ENCODE assay signal across 11 cellular contexts in genomic region chr2:196944570-196944969, GRCh38. TPM values are rescaled to one million over a fixed set of nuclear protein-coding genes. Genes with fewer than 3 reads are reported as not detected.
DNase-seq lines count a peak whose midpoint lies in the region; ATAC-seq and TF ChIP-seq lines count a peak whose summit lies in the region.
"Had no signal": no experiment of that assay in that cellular context is flagged by ENCODE, and none has a peak within 500 bp of the region (broad histone marks: within the 10 kb centered on the region; RNA-seq: fewer than 3 reads in every experiment).

No MANE protein-coding gene starts in this region.

- ATAC-seq in GM18868 (IDR thresholded peaks at IDR 0.05; ENCODE audit: unreplicated experiment) (peak; percentile 99), GM21528 (IDR thresholded peaks at IDR 0.05; ENCODE audit: low FRiP score, unreplicated experiment) (peak; percentile 86), HG03135 (IDR thresholded peaks at IDR 0.05; ENCODE audit: unreplicated experiment) (peak; percentile 92), HG02970 (IDR thresholded peaks at IDR 0.05; ENCODE audit: low FRiP score, unreplicated experiment) (no peak)
- ATAC-seq in naive thymus-derived CD8-positive, alpha-beta T cell, result no peak

- DNase-seq in choroid plexus epithelial cell (ENCODE audit: low read depth) (peak; percentile 12), PC-9 (no peak)
- no peak for DNase-seq in naive thymus-derived CD8-positive, alpha-beta T cell
- DNase-seq in activated CD4-positive, alpha-beta memory T cell treated with anti-CD3 and anti-CD28 coated beads, Interleukin-2, amount 10 ng/mL, durations not matched to agents 7 days and 5 days, result no peak
- DNase-seq: NCI-H187 treated with DMSO at 0.1 percent for 48 hours, small intestine had no signal

- H3K9me2 ChIP-seq in PC-9 (ENCODE audit: insufficient read depth), result no peaks in the 10 kb centered on the region

- no peaks in the 10 kb centered on the region for H3K36me3 Mint-ChIP-seq in naive thymus-derived CD8-positive, alpha-beta T cell
- H3K36me3 Mint-ChIP-seq in activated CD4-positive, alpha-beta memory T cell treated with anti-CD3 and anti-CD28 coated beads, Interleukin-2, amount 10 ng/mL, durations not matched to agents 7 days and 5 days (ENCODE audit: low read depth), result peaks cover 3% of the 10 kb centered on the region

- no peaks in the 10 kb centered on the region for H3K79me2 ChIP-seq in PC-9 (ENCODE audit: low read depth)

- H3F3A ChIP-seq in PC-9 (ENCODE audit: insufficient read depth, low read depth), result no peaks in the 10 kb centered on the region

- POLR2A ChIA-PET in naive thymus-derived CD8-positive, alpha-beta T cell (lab: Charles Lee), result no interaction called here
- POLR2A ChIA-PET in activated CD4-positive, alpha-beta memory T cell treated with anti-CD3 and anti-CD28 coated beads, Interleukin-2, amount 10 ng/mL, durations not matched to agents 7 days and 5 days (lab: Charles Lee), result no interaction called here
- POLR2A ChIA-PET in PC-9 (lab: Charles Lee; ENCODE audit: unreplicated experiment), result no interaction called here

- no peak overlapping the region for H3K27ac ChIP-seq in PC-9

- H3K27ac Mint-ChIP-seq in naive thymus-derived CD8-positive, alpha-beta T cell, result no peak overlapping the region
- H3K27ac Mint-ChIP-seq in activated CD4-positive, alpha-beta memory T cell treated with anti-CD3 and anti-CD28 coated beads, Interleukin-2, amount 10 ng/mL, durations not matched to agents 7 days and 5 days, result no peak overlapping the region
- H3K27ac Mint-ChIP-seq: T-helper 1 cell treated with Interleukin-12 subunit alpha and Interleukin-12 subunit beta and Interleukin-4 antibody, amounts not matched to agents 30 μg/mL and 1 μg/mL, for 36 hours had no signal

- H3K4me1 Mint-ChIP-seq in naive thymus-derived CD8-positive, alpha-beta T cell, result no peaks in the 10 kb centered on the region
- peaks cover 8% of the 10 kb centered on the region for H3K4me1 Mint-ChIP-seq in activated CD4-positive, alpha-beta memory T cell treated with anti-CD3 and anti-CD28 coated beads, Interleukin-2, amount 10 ng/mL, durations not matched to agents 7 days and 5 days

- CTCF ChIA-PET in activated CD4-positive, alpha-beta memory T cell treated with anti-CD3 and anti-CD28 coated beads, Interleukin-2, amount 10 ng/mL, durations not matched to agents 7 days and 5 days (lab: Charles Lee), result no interaction called here
- CTCF ChIA-PET in PC-9 (lab: Charles Lee), result no interaction called here

- BruUV-seq in PC-9 (replicated peaks; lab: Mats Ljungman, UMichigan), result no TSS peak

- peaks cover 1 to 12% (median 10%) of the 10 kb centered on the region in 5 donors for H3K27me3 Mint-ChIP-seq in naive thymus-derived CD8-positive, alpha-beta T cell
- no peaks in the 10 kb centered on the region for H3K27me3 Mint-ChIP-seq in activated CD4-positive, alpha-beta memory T cell treated with anti-CD3 and anti-CD28 coated beads, Interleukin-2, amount 10 ng/mL, durations not matched to agents 7 days and 5 days

- intact Hi-C loops in PC-9 (cut with micrococcal nuclease; ENCODE audit: unreplicated experiment), result no loop called here

- H2AFZ ChIP-seq in PC-9, result no peak overlapping the region

- no peaks in the 10 kb centered on the region for H3K4me1 ChIP-seq in PC-9 (replicated peaks; ENCODE audit: insufficient read depth)

- H3K9me3 ChIP-seq in PC-9 (ENCODE audit: insufficient read depth, low read depth), result no peaks in the 10 kb centered on the region

- H3K4me2 ChIP-seq in PC-9, result no peak overlapping the region

- no peak overlapping the region for H3K4me3 Mint-ChIP-seq in naive thymus-derived CD8-positive, alpha-beta T cell
- H3K4me3 Mint-ChIP-seq in activated CD4-positive, alpha-beta memory T cell treated with anti-CD3 and anti-CD28 coated beads, Interleukin-2, amount 10 ng/mL, durations not matched to agents 7 days and 5 days, result no peak overlapping the region
- H3K4me3 Mint-ChIP-seq: T-helper 1 cell treated with Interleukin-12 subunit alpha and Interleukin-12 subunit beta and Interleukin-4 antibody, amounts not matched to agents 30 μg/mL and 1 μg/mL, for 36 hours had no signal

- no peaks in the 10 kb centered on the region for H3K36me3 ChIP-seq in PC-9 (ENCODE audit: low read depth)

- no peaks in the 10 kb centered on the region for H3K9me3 Mint-ChIP-seq in naive thymus-derived CD8-positive, alpha-beta T cell
- peaks cover 3% of the 10 kb centered on the region for H3K9me3 Mint-ChIP-seq in activated CD4-positive, alpha-beta memory T cell treated with anti-CD3 and anti-CD28 coated beads, Interleukin-2, amount 10 ng/mL, durations not matched to agents 7 days and 5 days
- H3K9me3 Mint-ChIP-seq: T-helper 1 cell treated with Interleukin-12 subunit alpha and Interleukin-12 subunit beta and Interleukin-4 antibody, amounts not matched to agents 30 μg/mL and 1 μg/mL, for 36 hours had no signal

- no peak for TF ChIP-seq CTCF in choroid plexus epithelial cell (conservative IDR thresholded peaks at IDR 0.05; ENCODE audit: low read depth, low read length)
- no peak for TF ChIP-seq CTCF in PC-9 (conservative IDR thresholded peaks at IDR 0.05)

- H4K20me1 ChIP-seq in PC-9 (ENCODE audit: insufficient read depth), result no peaks in the 10 kb centered on the region

- no peaks in the 10 kb centered on the region for H3K27me3 ChIP-seq in PC-9 (ENCODE audit: insufficient read depth, low read depth)

- no peak overlapping the region for H3K4me3 ChIP-seq in choroid plexus epithelial cell (ENCODE audit: low read depth, low read length)
- H3K4me3 ChIP-seq in PC-9, result no peak overlapping the region

RNA-seq across cellular contexts. Expression of gene PGAP1, which starts 18.1 kb away (rescaled TPM):
- 1 to 10 TPM; 7.5 to 9.7 TPM for total RNA-seq in naive thymus-derived CD8-positive, alpha-beta T cell
- polyA plus RNA-seq in naive thymus-derived CD8-positive, alpha-beta T cell, result 1 to 10 TPM in 1 of 3 donors, under 1 TPM in 2; 0.64 to 1.6 (median 0.67) TPM
- total RNA-seq in activated CD4-positive, alpha-beta memory T cell treated with anti-CD3 and anti-CD28 coated beads, Interleukin-2, amount 10 ng/mL, durations not matched to agents 7 days and 5 days, result 10 to 100 TPM; 53.6 to 63.6 TPM
- 5.1 and 6.5 TPM in 2 replicates for total RNA-seq in PC-9 (2021)

Comparison
In these comparisons a context has a peak if more than half of its experiments do, and no peak if none do; other contexts are left out.
1. ATAC-seq: peak in GM18868 (single experiment), GM21528 (single experiment) and HG03135 (single experiment); none in naive thymus-derived CD8-positive, alpha-beta T cell (0 of 2) and HG02970 (single experiment).